24 cellular contexts compared by ENCODE assay signal in the genomic region with DNA sequence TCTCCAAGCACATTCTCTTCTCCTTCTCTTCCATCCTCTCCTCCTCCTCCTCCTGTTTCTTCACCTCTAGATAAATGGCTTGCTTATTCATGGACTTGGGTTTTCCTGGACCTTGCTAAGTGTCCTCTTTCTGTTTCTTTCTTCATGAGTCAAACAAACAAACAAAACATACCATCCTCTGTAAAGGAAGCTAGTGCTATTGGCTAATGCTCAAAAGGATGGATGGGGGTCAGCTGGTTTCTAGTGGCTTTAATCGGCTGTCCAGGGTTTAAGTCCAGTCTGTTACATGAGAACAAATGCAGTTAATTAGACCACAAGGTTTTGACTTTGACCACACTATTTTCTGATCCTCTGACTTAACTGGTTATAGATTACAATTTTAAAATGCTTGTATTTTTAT.
DNase-seq lines count a peak whose midpoint lies in the region; ATAC-seq and TF ChIP-seq lines count a peak whose summit lies in the region.
"Had no signal": no experiment of that assay in that cellular context is flagged by ENCODE, and none has a peak within 500 bp of the region (broad histone marks: within the 10 kb centered on the region; RNA-seq: fewer than 3 reads in every experiment).

No MANE protein-coding gene starts in this region.

- TF ChIP-seq CTCF in upper lobe of left lung (IDR thresholded peaks at IDR 0.05): no peak

- TF ChIP-seq POLR2A in upper lobe of left lung (IDR thresholded peaks at IDR 0.05): no peak

- H3K4me3 ChIP-seq in upper lobe of left lung: no peak overlapping the region
- H3K4me3 ChIP-seq: A549, PC-9, SJCRH30 had no signal

- no peaks in the 10 kb centered on the region for H3K4me1 ChIP-seq in upper lobe of left lung
- H3K4me1 ChIP-seq: Caco-2, SJCRH30 had no signal

- no peak for TF ChIP-seq EP300 in upper lobe of left lung (IDR thresholded peaks at IDR 0.05)

- no peak overlapping the region for H3K27ac ChIP-seq in upper lobe of left lung
- H3K27ac ChIP-seq: C4-2B, PC-9, SJCRH30 had no signal

- ATAC-seq in upper lobe of left lung (ENCODE audit: low FRiP score in 2 of 2): no peak
- ATAC-seq: A549; CD8-positive, alpha-beta T cell; Right ventricle myocardium inferior; SK-N-SH treated with all-trans-retinoic acid at 6 μM for 48 hours had no signal

- H3K36me3 ChIP-seq in upper lobe of left lung: no peaks in the 10 kb centered on the region
- H3K36me3 ChIP-seq: SJCRH30 had no signal

- H3K9me3 ChIP-seq in upper lobe of left lung: no peaks in the 10 kb centered on the region
- H3K9me3 ChIP-seq: A549, Caco-2, SJCRH30 had no signal

- peak; percentile 38 for DNase-seq in ELR (ENCODE audit: low read depth)
- DNase-seq in LHCN-M2 (ENCODE audit: low read depth): peak; percentile 81
- peak; percentile 45 for DNase-seq in fibroblast of peridontal ligament (ENCODE audit: extremely low read depth)
- peak; percentile 42 for DNase-seq in renal cortical epithelial cell (ENCODE audit: low read depth)
- no peak for DNase-seq in upper lobe of left lung
- DNase-seq in GDM1 (lab: John Stamatoyannopoulos, UW): no peak
- no peak for DNase-seq in GM19240 (ENCODE audit: insufficient read length, low spot score)
- DNase-seq: Caco-2; CD8-positive, alpha-beta T cell; EL; KG1; NCI-H1092; NCI-H1436; NCI-H187; NCI-H2081 treated with DMSO at 0.1 percent for 48 hours; NCI-H524 treated with DMSO at 0.1 percent for 48 hours; NCI-H774; NK-92 treated with Interleukin-12 subunit alpha and Interleukin-12 subunit beta, amount 100 ng/mL, for 24 hours; PC-9; SJCRH30 had no signal

- no peaks in the 10 kb centered on the region for H3K27me3 ChIP-seq in upper lobe of left lung
- H3K27me3 ChIP-seq: SJCRH30 had no signal

- 80 to 90% methylated on average over 1 of the region's 1 CpG for WGBS in upper lobe of left lung, 2 donors

Comparison
In these comparisons a context has a peak if more than half of its experiments do, and no peak if none do; other contexts are left out.
1. DNase-seq: peak in ELR (single experiment), LHCN-M2 (single experiment), fibroblast of peridontal ligament (single experiment) and renal cortical epithelial cell (single experiment); none in upper lobe of left lung (0 of 2), GDM1 (single experiment) and GM19240 (single experiment).